1 cellular context compared by ENCODE assay signal in the genomic region with DNA sequence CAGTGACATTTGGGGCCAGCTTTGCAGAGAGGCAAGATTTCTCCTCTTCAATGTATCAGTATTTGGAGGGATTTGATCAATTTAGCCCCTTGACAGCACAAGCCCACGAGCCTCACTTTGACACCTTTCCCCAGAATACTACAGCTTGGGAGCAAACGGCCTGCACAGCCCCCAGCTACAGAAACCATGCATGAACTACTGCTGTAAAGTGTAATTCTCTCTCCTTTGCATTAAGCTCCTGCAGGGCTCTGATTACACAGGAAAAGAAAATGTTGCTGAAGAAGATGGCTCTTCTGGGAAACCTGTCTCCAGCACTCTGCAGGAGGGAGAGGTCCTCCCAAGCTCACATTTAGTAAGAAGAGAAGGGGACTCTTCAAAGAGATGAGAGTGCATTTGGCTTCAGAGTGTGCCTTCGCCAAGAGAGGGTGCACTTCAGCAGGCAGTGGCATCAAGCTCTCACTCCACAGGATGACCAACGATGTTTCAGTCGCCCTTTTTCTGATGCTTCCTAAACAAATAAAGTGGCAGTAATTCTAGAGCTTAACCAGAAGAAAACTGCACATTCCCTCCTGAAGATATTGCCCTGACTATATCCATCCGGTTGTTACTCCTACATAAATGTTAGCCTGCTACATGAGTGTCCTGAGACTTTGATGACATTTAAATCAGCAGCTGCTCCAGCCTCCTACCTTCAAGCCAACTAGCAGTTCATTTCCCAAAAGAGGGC.
TF ChIP-seq lines count a peak whose summit lies in the region.

No MANE protein-coding gene starts in this region.

TF ChIP-seq in HepG2, 621 proteins besides CTCF, POLR2A, EP300 and RAD21 (continued from another document and continues in another):
- TF ChIP-seq, protein P1, sequence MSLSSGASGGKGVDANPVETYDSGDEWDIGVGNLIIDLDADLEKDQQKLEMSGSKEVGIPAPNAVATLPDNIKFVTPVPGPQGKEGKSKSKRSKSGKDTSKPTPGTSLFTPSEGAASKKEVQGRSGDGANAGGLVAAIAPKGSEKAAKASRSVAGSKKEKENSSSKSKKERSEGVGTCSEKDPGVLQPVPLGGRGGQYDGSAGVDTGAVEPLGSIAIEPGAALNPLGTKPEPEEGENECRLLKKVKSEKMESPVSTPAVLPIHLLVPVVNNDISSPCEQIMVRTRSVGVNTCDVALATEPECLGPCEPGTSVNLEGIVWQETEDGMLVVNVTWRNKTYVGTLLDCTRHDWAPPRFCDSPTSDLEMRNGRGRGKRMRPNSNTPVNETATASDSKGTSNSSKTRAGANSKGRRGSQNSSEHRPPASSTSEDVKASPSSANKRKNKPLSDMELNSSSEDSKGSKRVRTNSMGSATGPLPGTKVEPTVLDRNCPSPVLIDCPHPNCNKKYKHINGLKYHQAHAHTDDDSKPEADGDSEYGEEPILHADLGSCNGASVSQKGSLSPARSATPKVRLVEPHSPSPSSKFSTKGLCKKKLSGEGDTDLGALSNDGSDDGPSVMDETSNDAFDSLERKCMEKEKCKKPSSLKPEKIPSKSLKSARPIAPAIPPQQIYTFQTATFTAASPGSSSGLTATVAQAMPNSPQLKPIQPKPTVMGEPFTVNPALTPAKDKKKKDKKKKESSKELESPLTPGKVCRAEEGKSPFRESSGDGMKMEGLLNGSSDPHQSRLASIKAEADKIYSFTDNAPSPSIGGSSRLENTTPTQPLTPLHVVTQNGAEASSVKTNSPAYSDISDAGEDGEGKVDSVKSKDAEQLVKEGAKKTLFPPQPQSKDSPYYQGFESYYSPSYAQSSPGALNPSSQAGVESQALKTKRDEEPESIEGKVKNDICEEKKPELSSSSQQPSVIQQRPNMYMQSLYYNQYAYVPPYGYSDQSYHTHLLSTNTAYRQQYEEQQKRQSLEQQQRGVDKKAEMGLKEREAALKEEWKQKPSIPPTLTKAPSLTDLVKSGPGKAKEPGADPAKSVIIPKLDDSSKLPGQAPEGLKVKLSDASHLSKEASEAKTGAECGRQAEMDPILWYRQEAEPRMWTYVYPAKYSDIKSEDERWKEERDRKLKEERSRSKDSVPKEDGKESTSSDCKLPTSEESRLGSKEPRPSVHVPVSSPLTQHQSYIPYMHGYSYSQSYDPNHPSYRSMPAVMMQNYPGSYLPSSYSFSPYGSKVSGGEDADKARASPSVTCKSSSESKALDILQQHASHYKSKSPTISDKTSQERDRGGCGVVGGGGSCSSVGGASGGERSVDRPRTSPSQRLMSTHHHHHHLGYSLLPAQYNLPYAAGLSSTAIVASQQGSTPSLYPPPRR (CRISPR knock-in tag; IDR thresholded peaks at IDR 0.05; ENCODE audit: borderline replicate concordance), result no peak
- TF ChIP-seq ZNF251 (CRISPR knock-in tag; IDR thresholded peaks at IDR 0.05) (no peak), FOSL2 (CRISPR knock-in tag; IDR thresholded peaks at IDR 0.05) (peak; percentile 52; the same call in 1 of the 2 replicates), PAX8 (CRISPR knock-in tag; IDR thresholded peaks at IDR 0.05; ENCODE audit: borderline replicate concordance) (no peak), MBNL3 (CRISPR knock-in tag; conservative IDR thresholded peaks at IDR 0.05) (no peak), ZZZ3 (CRISPR knock-in tag; IDR thresholded peaks at IDR 0.05; ENCODE audit: borderline replicate concordance) (no peak), ZNF567 (CRISPR knock-in tag; IDR thresholded peaks at IDR 0.05; ENCODE audit: borderline replicate concordance) (no peak), ELF3 (CRISPR knock-in tag; IDR thresholded peaks at IDR 0.05) (peak; percentile 9; the same call in 1 of the 2 replicates), WIZ (CRISPR knock-in tag; IDR thresholded peaks at IDR 0.05) (no peak), IKZF4 (CRISPR knock-in tag; IDR thresholded peaks at IDR 0.05; ENCODE audit: borderline replicate concordance, low read depth, not compliant biosample characterization) (peak; percentile 15), ONECUT2 (CRISPR knock-in tag; IDR thresholded peaks at IDR 0.05) (no peak), ZNF749 (CRISPR knock-in tag; IDR thresholded peaks at IDR 0.05; ENCODE audit: borderline replicate concordance) (no peak), ATAD3A (CRISPR knock-in tag; IDR thresholded peaks at IDR 0.05) (no peak), MIER2 (CRISPR knock-in tag; IDR thresholded peaks at IDR 0.05) (no peak), SSRP1 (CRISPR knock-in tag; IDR thresholded peaks at IDR 0.05) (no peak), ZNF713 (CRISPR knock-in tag; IDR thresholded peaks at IDR 0.05) (no peak), SMAD3 (CRISPR knock-in tag; IDR thresholded peaks at IDR 0.05) (no peak), RFX3 (CRISPR knock-in tag; IDR thresholded peaks at IDR 0.05) (no peak), ZNF788 (CRISPR knock-in tag; IDR thresholded peaks at IDR 0.05; ENCODE audit: borderline replicate concordance) (0 out of 2 replicates have a peak, but pooled peaks have one; percentile 41), NCOA2 (CRISPR knock-in tag; IDR thresholded peaks at IDR 0.05) (no peak), SIN3B (IDR thresholded peaks at IDR 0.05; ENCODE audit: low read length) (no peak), SMARCC2 (IDR thresholded peaks at IDR 0.05) (no peak), ZNF274 (CRISPR knock-in tag; IDR thresholded peaks at IDR 0.05) (no peak), SALL1 (CRISPR knock-in tag; IDR thresholded peaks at IDR 0.05) (peak; percentile 33; the same call in 1 of the 2 replicates), SMC3 (IDR thresholded peaks at IDR 0.05; ENCODE audit: low read length) (peak; percentile 82), NR3C1 (CRISPR knock-in tag; IDR thresholded peaks at IDR 0.05) (no peak), ZNF350 (CRISPR knock-in tag; IDR thresholded peaks at IDR 0.05; ENCODE audit: borderline replicate concordance, low read depth) (no peak; the same call in 1 of the 2 replicates), ZNF552 (CRISPR knock-in tag; IDR thresholded peaks at IDR 0.05; ENCODE audit: borderline replicate concordance) (no peak), ZNF34 (CRISPR knock-in tag; IDR thresholded peaks at IDR 0.05; ENCODE audit: borderline replicate concordance) (no peak)
- TF ChIP-seq, protein P2, sequence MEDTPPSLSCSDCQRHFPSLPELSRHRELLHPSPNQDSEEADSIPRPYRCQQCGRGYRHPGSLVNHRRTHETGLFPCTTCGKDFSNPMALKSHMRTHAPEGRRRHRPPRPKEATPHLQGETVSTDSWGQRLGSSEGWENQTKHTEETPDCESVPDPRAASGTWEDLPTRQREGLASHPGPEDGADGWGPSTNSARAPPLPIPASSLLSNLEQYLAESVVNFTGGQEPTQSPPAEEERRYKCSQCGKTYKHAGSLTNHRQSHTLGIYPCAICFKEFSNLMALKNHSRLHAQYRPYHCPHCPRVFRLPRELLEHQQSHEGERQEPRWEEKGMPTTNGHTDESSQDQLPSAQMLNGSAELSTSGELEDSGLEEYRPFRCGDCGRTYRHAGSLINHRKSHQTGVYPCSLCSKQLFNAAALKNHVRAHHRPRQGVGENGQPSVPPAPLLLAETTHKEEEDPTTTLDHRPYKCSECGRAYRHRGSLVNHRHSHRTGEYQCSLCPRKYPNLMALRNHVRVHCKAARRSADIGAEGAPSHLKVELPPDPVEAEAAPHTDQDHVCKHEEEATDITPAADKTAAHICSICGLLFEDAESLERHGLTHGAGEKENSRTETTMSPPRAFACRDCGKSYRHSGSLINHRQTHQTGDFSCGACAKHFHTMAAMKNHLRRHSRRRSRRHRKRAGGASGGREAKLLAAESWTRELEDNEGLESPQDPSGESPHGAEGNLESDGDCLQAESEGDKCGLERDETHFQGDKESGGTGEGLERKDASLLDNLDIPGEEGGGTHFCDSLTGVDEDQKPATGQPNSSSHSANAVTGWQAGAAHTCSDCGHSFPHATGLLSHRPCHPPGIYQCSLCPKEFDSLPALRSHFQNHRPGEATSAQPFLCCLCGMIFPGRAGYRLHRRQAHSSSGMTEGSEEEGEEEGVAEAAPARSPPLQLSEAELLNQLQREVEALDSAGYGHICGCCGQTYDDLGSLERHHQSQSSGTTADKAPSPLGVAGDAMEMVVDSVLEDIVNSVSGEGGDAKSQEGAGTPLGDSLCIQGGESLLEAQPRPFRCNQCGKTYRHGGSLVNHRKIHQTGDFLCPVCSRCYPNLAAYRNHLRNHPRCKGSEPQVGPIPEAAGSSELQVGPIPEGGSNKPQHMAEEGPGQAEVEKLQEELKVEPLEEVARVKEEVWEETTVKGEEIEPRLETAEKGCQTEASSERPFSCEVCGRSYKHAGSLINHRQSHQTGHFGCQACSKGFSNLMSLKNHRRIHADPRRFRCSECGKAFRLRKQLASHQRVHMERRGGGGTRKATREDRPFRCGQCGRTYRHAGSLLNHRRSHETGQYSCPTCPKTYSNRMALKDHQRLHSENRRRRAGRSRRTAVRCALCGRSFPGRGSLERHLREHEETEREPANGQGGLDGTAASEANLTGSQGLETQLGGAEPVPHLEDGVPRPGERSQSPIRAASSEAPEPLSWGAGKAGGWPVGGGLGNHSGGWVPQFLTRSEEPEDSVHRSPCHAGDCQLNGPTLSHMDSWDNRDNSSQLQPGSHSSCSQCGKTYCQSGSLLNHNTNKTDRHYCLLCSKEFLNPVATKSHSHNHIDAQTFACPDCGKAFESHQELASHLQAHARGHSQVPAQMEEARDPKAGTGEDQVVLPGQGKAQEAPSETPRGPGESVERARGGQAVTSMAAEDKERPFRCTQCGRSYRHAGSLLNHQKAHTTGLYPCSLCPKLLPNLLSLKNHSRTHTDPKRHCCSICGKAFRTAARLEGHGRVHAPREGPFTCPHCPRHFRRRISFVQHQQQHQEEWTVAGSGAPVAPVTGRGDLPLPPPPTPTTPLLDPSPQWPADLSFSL (CRISPR knock-in tag; IDR thresholded peaks at IDR 0.05), result no peak
- TF ChIP-seq, protein P3, sequence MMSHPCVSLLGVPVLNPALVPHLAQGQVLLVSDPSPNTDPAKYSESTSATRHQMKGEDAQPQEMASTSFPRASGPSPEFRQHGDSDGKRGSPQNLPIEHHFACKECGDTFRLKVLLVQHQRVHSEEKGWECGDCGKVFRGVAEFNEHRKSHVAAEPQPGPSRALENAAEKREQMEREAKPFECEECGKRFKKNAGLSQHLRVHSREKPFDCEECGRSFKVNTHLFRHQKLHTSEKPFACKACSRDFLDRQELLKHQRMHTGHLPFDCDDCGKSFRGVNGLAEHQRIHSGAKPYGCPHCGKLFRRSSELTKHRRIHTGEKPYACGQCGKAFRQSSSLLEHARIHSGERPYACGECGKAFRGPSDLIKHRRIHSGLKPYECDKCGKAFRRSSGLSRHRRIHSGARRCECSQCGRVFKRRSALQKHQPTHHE (CRISPR knock-in tag; IDR thresholded peaks at IDR 0.05; ENCODE audit: borderline replicate concordance), result no peak
- TF ChIP-seq, protein P4, sequence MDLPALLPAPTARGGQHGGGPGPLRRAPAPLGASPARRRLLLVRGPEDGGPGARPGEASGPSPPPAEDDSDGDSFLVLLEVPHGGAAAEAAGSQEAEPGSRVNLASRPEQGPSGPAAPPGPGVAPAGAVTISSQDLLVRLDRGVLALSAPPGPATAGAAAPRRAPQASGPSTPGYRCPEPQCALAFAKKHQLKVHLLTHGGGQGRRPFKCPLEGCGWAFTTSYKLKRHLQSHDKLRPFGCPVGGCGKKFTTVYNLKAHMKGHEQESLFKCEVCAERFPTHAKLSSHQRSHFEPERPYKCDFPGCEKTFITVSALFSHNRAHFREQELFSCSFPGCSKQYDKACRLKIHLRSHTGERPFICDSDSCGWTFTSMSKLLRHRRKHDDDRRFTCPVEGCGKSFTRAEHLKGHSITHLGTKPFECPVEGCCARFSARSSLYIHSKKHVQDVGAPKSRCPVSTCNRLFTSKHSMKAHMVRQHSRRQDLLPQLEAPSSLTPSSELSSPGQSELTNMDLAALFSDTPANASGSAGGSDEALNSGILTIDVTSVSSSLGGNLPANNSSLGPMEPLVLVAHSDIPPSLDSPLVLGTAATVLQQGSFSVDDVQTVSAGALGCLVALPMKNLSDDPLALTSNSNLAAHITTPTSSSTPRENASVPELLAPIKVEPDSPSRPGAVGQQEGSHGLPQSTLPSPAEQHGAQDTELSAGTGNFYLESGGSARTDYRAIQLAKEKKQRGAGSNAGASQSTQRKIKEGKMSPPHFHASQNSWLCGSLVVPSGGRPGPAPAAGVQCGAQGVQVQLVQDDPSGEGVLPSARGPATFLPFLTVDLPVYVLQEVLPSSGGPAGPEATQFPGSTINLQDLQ (CRISPR knock-in tag; IDR thresholded peaks at IDR 0.05), result no peak
- TF ChIP-seq, protein P5, sequence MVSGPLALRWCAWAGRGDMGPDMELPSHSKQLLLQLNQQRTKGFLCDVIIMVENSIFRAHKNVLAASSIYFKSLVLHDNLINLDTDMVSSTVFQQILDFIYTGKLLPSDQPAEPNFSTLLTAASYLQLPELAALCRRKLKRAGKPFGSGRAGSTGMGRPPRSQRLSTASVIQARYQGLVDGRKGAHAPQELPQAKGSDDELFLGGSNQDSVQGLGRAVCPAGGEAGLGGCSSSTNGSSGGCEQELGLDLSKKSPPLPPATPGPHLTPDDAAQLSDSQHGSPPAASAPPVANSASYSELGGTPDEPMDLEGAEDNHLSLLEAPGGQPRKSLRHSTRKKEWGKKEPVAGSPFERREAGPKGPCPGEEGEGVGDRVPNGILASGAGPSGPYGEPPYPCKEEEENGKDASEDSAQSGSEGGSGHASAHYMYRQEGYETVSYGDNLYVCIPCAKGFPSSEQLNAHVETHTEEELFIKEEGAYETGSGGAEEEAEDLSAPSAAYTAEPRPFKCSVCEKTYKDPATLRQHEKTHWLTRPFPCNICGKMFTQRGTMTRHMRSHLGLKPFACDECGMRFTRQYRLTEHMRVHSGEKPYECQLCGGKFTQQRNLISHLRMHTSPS (CRISPR knock-in tag; IDR thresholded peaks at IDR 0.05; ENCODE audit: low read depth), result no peak
- TF ChIP-seq, protein P6, sequence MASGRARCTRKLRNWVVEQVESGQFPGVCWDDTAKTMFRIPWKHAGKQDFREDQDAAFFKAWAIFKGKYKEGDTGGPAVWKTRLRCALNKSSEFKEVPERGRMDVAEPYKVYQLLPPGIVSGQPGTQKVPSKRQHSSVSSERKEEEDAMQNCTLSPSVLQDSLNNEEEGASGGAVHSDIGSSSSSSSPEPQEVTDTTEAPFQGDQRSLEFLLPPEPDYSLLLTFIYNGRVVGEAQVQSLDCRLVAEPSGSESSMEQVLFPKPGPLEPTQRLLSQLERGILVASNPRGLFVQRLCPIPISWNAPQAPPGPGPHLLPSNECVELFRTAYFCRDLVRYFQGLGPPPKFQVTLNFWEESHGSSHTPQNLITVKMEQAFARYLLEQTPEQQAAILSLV (CRISPR knock-in tag; IDR thresholded peaks at IDR 0.05; ENCODE audit: borderline replicate concordance), result no peak
